In the genomic region with DNA sequence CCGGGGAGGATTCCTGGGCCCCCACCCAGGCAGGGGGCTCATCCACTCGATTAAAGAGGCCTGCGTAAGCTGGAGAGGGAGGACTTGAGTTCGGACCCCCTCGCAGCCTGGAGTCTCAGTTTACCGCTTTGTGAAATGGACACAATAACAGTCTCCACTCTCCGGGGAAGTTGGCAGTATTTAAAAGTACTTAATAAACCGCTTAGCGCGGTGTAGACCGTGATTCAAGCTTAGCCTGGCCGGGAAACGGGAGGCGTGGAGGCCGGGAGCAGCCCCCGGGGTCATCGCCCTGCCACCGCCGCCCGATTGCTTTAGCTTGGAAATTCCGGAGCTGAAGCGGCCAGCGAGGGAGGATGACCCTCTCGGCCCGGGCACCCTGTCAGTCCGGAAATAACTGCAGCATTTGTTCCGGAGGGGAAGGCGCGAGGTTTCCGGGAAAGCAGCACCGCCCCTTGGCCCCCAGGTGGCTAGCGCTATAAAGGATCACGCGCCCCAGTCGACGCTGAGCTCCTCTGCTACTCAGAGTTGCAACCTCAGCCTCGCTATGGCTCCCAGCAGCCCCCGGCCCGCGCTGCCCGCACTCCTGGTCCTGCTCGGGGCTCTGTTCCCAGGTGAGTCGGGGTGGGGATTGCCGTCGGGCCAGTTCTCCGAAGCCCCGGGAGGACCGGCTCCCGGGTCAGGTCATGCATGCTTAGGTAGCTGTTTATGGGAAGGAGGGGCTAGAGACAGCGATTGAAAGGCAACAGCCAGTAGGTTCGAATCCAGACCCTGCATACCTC, we compare ENCODE assay signal across 1 cellular context.
TF ChIP-seq lines count a peak whose summit lies in the region.

A gene with protein sequence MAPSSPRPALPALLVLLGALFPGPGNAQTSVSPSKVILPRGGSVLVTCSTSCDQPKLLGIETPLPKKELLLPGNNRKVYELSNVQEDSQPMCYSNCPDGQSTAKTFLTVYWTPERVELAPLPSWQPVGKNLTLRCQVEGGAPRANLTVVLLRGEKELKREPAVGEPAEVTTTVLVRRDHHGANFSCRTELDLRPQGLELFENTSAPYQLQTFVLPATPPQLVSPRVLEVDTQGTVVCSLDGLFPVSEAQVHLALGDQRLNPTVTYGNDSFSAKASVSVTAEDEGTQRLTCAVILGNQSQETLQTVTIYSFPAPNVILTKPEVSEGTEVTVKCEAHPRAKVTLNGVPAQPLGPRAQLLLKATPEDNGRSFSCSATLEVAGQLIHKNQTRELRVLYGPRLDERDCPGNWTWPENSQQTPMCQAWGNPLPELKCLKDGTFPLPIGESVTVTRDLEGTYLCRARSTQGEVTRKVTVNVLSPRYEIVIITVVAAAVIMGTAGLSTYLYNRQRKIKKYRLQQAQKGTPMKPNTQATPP (plus strand): TSS at position 505 of the 779 bp plus-strand sequence. CDS start 40 bp downstream, at position 545.

TF ChIP-seq in HepG2, 621 proteins besides CTCF, POLR2A, EP300 and RAD21 (continued from another document and continues in another):
- TF ChIP-seq, protein P1, sequence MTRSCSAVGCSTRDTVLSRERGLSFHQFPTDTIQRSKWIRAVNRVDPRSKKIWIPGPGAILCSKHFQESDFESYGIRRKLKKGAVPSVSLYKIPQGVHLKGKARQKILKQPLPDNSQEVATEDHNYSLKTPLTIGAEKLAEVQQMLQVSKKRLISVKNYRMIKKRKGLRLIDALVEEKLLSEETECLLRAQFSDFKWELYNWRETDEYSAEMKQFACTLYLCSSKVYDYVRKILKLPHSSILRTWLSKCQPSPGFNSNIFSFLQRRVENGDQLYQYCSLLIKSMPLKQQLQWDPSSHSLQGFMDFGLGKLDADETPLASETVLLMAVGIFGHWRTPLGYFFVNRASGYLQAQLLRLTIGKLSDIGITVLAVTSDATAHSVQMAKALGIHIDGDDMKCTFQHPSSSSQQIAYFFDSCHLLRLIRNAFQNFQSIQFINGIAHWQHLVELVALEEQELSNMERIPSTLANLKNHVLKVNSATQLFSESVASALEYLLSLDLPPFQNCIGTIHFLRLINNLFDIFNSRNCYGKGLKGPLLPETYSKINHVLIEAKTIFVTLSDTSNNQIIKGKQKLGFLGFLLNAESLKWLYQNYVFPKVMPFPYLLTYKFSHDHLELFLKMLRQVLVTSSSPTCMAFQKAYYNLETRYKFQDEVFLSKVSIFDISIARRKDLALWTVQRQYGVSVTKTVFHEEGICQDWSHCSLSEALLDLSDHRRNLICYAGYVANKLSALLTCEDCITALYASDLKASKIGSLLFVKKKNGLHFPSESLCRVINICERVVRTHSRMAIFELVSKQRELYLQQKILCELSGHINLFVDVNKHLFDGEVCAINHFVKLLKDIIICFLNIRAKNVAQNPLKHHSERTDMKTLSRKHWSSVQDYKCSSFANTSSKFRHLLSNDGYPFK (CRISPR knock-in tag; IDR thresholded peaks at IDR 0.05; ENCODE audit: borderline replicate concordance) = peak; percentile 81
- TF ChIP-seq PAF1 (CRISPR knock-in tag; IDR thresholded peaks at IDR 0.05) = no peak
- peak; percentile 95 for TF ChIP-seq SP5 (CRISPR knock-in tag; IDR thresholded peaks at IDR 0.05; ENCODE audit: borderline replicate concordance, low read depth)
- TF ChIP-seq ZBTB14 (CRISPR knock-in tag; IDR thresholded peaks at IDR 0.05) = no peak
- no peak for TF ChIP-seq ISX (CRISPR knock-in tag; conservative IDR thresholded peaks at IDR 0.05)
- no peak for TF ChIP-seq SRSF9 (IDR thresholded peaks at IDR 0.05; ENCODE audit: borderline replicate concordance, insufficient read depth, low read depth, low read length, poor library complexity, severe bottlenecking)
- TF ChIP-seq, protein P2, sequence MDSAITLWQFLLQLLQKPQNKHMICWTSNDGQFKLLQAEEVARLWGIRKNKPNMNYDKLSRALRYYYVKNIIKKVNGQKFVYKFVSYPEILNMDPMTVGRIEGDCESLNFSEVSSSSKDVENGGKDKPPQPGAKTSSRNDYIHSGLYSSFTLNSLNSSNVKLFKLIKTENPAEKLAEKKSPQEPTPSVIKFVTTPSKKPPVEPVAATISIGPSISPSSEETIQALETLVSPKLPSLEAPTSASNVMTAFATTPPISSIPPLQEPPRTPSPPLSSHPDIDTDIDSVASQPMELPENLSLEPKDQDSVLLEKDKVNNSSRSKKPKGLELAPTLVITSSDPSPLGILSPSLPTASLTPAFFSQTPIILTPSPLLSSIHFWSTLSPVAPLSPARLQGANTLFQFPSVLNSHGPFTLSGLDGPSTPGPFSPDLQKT (CRISPR knock-in tag; IDR thresholded peaks at IDR 0.05; ENCODE audit: borderline replicate concordance) = no peak
- TF ChIP-seq MXD1 (CRISPR knock-in tag; IDR thresholded peaks at IDR 0.05) = peak; percentile 84
- TF ChIP-seq, protein P3, sequence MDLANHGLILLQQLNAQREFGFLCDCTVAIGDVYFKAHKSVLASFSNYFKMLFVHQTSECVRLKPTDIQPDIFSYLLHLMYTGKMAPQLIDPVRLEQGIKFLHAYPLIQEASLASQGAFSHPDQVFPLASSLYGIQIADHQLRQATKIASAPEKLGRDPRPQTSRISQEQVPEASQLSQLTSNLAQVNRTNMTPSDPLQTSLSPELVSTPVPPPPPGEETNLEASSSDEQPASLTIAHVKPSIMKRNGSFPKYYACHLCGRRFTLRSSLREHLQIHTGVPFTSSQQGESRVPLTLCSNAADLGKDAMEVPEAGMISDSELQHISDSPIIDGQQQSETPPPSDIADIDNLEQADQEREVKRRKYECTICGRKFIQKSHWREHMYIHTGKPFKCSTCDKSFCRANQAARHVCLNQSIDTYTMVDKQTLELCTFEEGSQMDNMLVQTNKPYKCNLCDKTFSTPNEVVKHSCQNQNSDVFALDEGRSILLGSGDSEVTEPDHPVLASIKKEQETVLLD (CRISPR knock-in tag; IDR thresholded peaks at IDR 0.05; ENCODE audit: low read depth) = peak; percentile 58; the same call in 1 of the 2 replicates
- no peak for TF ChIP-seq REL (CRISPR knock-in tag; conservative IDR thresholded peaks at IDR 0.05)
- TF ChIP-seq ZNF562 (CRISPR knock-in tag; IDR thresholded peaks at IDR 0.05; ENCODE audit: borderline replicate concordance) = no peak
- TF ChIP-seq NCOA5 (CRISPR knock-in tag; IDR thresholded peaks at IDR 0.05) = no peak
- no peak for TF ChIP-seq NFE2 (CRISPR knock-in tag; IDR thresholded peaks at IDR 0.05)
- TF ChIP-seq ZBTB33 (CRISPR knock-in tag; IDR thresholded peaks at IDR 0.05) = peak; percentile 66; the same call in 1 of the 2 replicates
- peak; percentile 97 for TF ChIP-seq ZSCAN20 (CRISPR knock-in tag; IDR thresholded peaks at IDR 0.05; ENCODE audit: borderline replicate concordance)
- TF ChIP-seq PAWR (CRISPR knock-in tag; IDR thresholded peaks at IDR 0.05; ENCODE audit: borderline replicate concordance) = no peak
- peak; percentile 91 for TF ChIP-seq PHF21A (CRISPR knock-in tag; IDR thresholded peaks at IDR 0.05)
- peak; percentile 80; the same call in 1 of the 2 replicates for TF ChIP-seq ZNF446 (CRISPR knock-in tag; IDR thresholded peaks at IDR 0.05)
- no peak for TF ChIP-seq THYN1 (CRISPR knock-in tag; IDR thresholded peaks at IDR 0.05; ENCODE audit: borderline replicate concordance, low read depth)
- TF ChIP-seq KLF15 (CRISPR knock-in tag; IDR thresholded peaks at IDR 0.05; ENCODE audit: borderline replicate concordance) = peak; percentile 62; the same call in 1 of the 2 replicates
- TF ChIP-seq, protein P4, sequence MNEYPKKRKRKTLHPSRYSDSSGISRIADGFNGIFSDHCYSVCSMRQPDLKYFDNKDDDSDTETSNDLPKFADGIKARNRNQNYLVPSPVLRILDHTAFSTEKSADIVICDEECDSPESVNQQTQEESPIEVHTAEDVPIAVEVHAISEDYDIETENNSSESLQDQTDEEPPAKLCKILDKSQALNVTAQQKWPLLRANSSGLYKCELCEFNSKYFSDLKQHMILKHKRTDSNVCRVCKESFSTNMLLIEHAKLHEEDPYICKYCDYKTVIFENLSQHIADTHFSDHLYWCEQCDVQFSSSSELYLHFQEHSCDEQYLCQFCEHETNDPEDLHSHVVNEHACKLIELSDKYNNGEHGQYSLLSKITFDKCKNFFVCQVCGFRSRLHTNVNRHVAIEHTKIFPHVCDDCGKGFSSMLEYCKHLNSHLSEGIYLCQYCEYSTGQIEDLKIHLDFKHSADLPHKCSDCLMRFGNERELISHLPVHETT (CRISPR knock-in tag; conservative IDR thresholded peaks at IDR 0.05) = peak; percentile 86; the same call in 1 of the 2 replicates
- TF ChIP-seq, protein P5, sequence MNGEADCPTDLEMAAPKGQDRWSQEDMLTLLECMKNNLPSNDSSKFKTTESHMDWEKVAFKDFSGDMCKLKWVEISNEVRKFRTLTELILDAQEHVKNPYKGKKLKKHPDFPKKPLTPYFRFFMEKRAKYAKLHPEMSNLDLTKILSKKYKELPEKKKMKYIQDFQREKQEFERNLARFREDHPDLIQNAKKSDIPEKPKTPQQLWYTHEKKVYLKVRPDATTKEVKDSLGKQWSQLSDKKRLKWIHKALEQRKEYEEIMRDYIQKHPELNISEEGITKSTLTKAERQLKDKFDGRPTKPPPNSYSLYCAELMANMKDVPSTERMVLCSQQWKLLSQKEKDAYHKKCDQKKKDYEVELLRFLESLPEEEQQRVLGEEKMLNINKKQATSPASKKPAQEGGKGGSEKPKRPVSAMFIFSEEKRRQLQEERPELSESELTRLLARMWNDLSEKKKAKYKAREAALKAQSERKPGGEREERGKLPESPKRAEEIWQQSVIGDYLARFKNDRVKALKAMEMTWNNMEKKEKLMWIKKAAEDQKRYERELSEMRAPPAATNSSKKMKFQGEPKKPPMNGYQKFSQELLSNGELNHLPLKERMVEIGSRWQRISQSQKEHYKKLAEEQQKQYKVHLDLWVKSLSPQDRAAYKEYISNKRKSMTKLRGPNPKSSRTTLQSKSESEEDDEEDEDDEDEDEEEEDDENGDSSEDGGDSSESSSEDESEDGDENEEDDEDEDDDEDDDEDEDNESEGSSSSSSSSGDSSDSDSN (CRISPR knock-in tag; IDR thresholded peaks at IDR 0.05) = peak; percentile 88
- peak; percentile 68; the same call in 1 of the 2 replicates for TF ChIP-seq ZNF20 (CRISPR knock-in tag; IDR thresholded peaks at IDR 0.05)
- TF ChIP-seq JDP2 (CRISPR knock-in tag; IDR thresholded peaks at IDR 0.05; ENCODE audit: borderline replicate concordance) = no peak; the same call in 1 of the 2 replicates
- TF ChIP-seq, protein P6, sequence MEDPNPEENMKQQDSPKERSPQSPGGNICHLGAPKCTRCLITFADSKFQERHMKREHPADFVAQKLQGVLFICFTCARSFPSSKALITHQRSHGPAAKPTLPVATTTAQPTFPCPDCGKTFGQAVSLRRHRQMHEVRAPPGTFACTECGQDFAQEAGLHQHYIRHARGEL (CRISPR knock-in tag; IDR thresholded peaks at IDR 0.05) = no peak
- TF ChIP-seq, protein P7, sequence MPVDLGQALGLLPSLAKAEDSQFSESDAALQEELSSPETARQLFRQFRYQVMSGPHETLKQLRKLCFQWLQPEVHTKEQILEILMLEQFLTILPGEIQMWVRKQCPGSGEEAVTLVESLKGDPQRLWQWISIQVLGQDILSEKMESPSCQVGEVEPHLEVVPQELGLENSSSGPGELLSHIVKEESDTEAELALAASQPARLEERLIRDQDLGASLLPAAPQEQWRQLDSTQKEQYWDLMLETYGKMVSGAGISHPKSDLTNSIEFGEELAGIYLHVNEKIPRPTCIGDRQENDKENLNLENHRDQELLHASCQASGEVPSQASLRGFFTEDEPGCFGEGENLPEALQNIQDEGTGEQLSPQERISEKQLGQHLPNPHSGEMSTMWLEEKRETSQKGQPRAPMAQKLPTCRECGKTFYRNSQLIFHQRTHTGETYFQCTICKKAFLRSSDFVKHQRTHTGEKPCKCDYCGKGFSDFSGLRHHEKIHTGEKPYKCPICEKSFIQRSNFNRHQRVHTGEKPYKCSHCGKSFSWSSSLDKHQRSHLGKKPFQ (CRISPR knock-in tag; IDR thresholded peaks at IDR 0.05; ENCODE audit: insufficient replicate concordance) = peak; percentile 62
- TF ChIP-seq GPN1 (CRISPR knock-in tag; IDR thresholded peaks at IDR 0.05; ENCODE audit: borderline replicate concordance) = no peak
- no peak for TF ChIP-seq ZNF326 (CRISPR knock-in tag; IDR thresholded peaks at IDR 0.05; ENCODE audit: borderline replicate concordance)
- no peak for TF ChIP-seq SMARCC2 (IDR thresholded peaks at IDR 0.05)
